Comparison of ENCODE assay signal across 1 cellular context in the genomic region with DNA sequence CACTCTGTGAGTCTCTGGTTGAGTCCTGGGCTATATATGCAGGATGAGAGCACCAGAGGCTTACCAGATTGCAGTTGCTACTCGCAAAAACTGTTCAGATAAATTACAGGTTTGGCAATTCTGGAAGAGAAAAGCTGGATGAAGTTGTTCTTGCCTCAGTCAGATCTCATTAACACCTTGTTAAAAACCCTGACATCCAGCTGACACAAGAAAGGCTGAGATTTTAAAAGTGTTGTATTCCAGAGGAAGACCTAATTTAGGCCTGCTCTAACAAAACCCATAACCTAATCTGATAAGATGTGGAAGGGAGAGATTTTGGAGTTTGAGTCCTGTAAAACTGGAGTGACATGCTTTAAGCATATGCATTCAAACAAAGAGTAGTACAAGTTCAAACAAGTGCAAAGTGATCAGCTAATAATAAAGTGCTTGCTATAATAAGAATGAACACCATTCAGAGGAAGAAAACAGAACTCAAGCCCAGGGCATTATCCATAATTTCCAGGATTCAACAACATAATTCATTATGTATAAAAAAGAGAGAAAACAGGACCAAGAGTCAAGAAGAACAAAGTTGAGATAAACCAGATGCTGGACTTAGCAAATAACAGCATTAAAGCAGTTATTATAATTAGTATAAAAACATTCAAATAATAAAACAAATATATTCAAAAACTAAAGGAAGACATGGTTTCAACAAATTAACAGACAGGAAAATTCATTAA.
TF ChIP-seq lines count a peak whose summit lies in the region.

No MANE protein-coding gene starts in this region.

TF ChIP-seq in WTC11, 78 proteins besides CTCF, POLR2A, EP300 and RAD21 (continued from another document):
- TF ChIP-seq, protein P1, sequence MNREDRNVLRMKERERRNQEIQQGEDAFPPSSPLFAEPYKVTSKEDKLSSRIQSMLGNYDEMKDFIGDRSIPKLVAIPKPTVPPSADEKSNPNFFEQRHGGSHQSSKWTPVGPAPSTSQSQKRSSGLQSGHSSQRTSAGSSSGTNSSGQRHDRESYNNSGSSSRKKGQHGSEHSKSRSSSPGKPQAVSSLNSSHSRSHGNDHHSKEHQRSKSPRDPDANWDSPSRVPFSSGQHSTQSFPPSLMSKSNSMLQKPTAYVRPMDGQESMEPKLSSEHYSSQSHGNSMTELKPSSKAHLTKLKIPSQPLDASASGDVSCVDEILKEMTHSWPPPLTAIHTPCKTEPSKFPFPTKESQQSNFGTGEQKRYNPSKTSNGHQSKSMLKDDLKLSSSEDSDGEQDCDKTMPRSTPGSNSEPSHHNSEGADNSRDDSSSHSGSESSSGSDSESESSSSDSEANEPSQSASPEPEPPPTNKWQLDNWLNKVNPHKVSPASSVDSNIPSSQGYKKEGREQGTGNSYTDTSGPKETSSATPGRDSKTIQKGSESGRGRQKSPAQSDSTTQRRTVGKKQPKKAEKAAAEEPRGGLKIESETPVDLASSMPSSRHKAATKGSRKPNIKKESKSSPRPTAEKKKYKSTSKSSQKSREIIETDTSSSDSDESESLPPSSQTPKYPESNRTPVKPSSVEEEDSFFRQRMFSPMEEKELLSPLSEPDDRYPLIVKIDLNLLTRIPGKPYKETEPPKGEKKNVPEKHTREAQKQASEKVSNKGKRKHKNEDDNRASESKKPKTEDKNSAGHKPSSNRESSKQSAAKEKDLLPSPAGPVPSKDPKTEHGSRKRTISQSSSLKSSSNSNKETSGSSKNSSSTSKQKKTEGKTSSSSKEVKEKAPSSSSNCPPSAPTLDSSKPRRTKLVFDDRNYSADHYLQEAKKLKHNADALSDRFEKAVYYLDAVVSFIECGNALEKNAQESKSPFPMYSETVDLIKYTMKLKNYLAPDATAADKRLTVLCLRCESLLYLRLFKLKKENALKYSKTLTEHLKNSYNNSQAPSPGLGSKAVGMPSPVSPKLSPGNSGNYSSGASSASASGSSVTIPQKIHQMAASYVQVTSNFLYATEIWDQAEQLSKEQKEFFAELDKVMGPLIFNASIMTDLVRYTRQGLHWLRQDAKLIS (CRISPR knock-in tag; IDR thresholded peaks at IDR 0.05; ENCODE audit: borderline replicate concordance), result no peak
- TF ChIP-seq ZBTB21 (CRISPR knock-in tag; IDR thresholded peaks at IDR 0.05; ENCODE audit: borderline replicate concordance), result no peak
